Comparison of ENCODE assay signal across 9 cellular contexts in the genomic region with DNA sequence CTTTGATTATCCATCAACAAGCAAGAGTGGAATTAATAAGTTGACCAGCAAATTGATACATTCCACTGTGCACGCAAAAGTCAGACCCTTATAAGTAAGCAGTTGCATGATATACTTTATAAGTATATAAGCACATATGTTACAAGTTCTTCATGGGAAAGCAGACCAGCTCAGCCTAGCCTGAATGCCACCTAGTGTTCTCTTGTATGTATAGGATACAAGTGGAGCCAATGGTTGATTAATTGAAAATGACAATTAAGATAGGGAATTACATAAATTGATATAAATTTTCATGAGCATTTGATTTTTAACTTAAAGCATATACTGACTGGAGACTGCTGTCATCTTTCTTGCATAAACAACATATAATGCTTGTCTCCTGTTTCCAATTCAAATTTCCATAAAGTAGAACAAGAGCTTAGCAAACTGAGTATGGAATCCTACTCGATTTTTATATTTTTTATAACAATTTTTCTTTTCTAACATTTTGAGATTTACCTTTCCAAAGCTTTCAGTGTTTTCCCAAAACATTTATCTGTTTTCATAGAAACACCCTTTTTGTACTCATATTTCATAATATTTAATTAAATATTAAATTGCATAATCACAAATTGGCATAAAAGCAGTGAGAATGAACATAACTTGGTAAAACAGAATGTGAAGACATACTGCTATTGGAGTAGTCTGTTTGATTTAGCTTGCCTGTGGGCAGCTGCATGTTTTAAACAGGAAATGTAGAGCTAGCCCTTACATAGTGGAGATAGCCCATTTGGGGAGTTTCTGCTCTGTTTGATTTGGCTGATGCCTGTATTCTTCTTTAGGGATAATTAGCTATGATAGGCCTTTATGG.
DNase-seq lines count a peak whose midpoint lies in the region; ATAC-seq and TF ChIP-seq lines count a peak whose summit lies in the region.
"Had no signal": no experiment of that assay in that cellular context is flagged by ENCODE, and none has a peak within 500 bp of the region (broad histone marks: within the 10 kb centered on the region; RNA-seq: fewer than 3 reads in every experiment).

No MANE protein-coding gene starts in this region.

- no peaks in the 10 kb centered on the region for H3K9me3 ChIP-seq in Panc1 (ENCODE audit: control insufficient read depth, insufficient read depth, low read depth, low read length)

- H3K4me3 ChIP-seq in Panc1 (ENCODE audit: low read depth in 2 of 2, low read length in 2 of 2): no peak overlapping the region

- peak; percentile 53; the same call in 1 of the 2 replicates for TF ChIP-seq CTCF in Panc1 (IDR thresholded peaks at IDR 0.05)

- intact Hi-C loops in Panc1 (cut with micrococcal nuclease; ENCODE audit: unreplicated experiment): loop anchor here (5.0 kb wide), 1 partner anchor 311 kb away; no protein-coding TSS in a partner anchor

- H3K27ac ChIP-seq in Panc1 (ENCODE audit: low read length) (no peak overlapping the region), epithelial cell of prostate (no peak overlapping the region)
- H3K27ac ChIP-seq: KMS-11 had no signal

- in situ Hi-C loops in Panc1 (cut with HindIII; ENCODE audit: low pct_unique_long_range_greater_than_20kb, low sequenced_read_pairs): no loop called here

- no peaks in the 10 kb centered on the region for H3K36me3 ChIP-seq in Panc1 (ENCODE audit: control insufficient read depth, insufficient read depth, low read length)

- CTCF ChIA-PET in Panc1 (lab: Charles Lee): no interaction called here

- DNase-seq in CD1c-positive myeloid dendritic cell (ENCODE audit: extremely low spot score): peak; percentile 9
- DNase-seq in HCEC 1CT: peak; percentile 70
- no peak for DNase-seq in Panc1 (ENCODE audit: low read depth, low spot score)
- DNase-seq in epithelial cell of prostate (ENCODE audit: low read depth, low spot score): peak; percentile 3
- peak; percentile 2 for DNase-seq in occipital lobe (lab: John Stamatoyannopoulos, UW)
- no peak for DNase-seq in activated effector memory CD4-positive, alpha-beta T cell treated with anti-CD3 and anti-CD28 coated beads, Interleukin-2, amount 50 U/mL, for 16 hours

- ATAC-seq in Panc1 (0 out of 2 replicates have a peak, but pooled peaks have one; percentile 57), GM21717 (IDR thresholded peaks at IDR 0.05; ENCODE audit: unreplicated experiment) (no peak), HG03354 (IDR thresholded peaks at IDR 0.05; ENCODE audit: poor library complexity, severe bottlenecking, unreplicated experiment) (no peak)

- BruUV-seq in Panc1 (replicated peaks; lab: Mats Ljungman, UMichigan): no TSS peak

- H3K4me1 ChIP-seq in Panc1 (ENCODE audit: control insufficient read depth, insufficient read depth, low read length): peaks cover 14% of the 10 kb centered on the region

- H3K27me3 ChIP-seq in Panc1 (ENCODE audit: control insufficient read depth, insufficient read depth, low read length): no peaks in the 10 kb centered on the region

- POLR2A ChIA-PET in Panc1 (lab: Charles Lee): no interaction called here

Comparison
In these comparisons a context has a peak if more than half of its experiments do, and no peak if none do; other contexts are left out.
1. DNase-seq: peak in CD1c-positive myeloid dendritic cell (single experiment), HCEC 1CT (single experiment), epithelial cell of prostate (single experiment) and occipital lobe (single experiment); none in Panc1 (single experiment) and activated effector memory CD4-positive, alpha-beta T cell treated with anti-CD3 and anti-CD28 coated beads, Interleukin-2, amount 50 U/mL, for 16 hours (single experiment).